In the genomic region with DNA sequence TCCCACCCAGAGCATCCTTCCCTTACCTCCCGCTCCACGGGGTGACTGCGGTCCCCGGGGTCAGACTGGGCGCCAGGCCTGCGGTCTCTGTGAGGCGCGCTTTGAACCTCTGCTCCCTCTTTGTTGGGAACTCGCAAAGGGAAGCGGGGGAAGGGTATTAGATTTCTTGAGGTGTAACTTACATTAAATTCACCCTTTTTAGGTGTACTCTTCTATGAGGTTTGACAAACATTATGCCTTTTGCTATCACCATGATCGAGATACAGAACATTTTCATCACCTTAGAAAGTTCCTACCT, we compare ENCODE assay signal across 8 cellular contexts. TPM values are rescaled to one million over a fixed set of nuclear protein-coding genes. Genes with fewer than 3 reads are reported as not detected.
DNase-seq lines count a peak whose midpoint lies in the region; ATAC-seq and TF ChIP-seq lines count a peak whose summit lies in the region.

No MANE protein-coding gene starts in this region.

- H3K27ac Mint-ChIP-seq in MCF 10A (ENCODE audit: low read depth, unreplicated experiment), result peak overlapping the region; percentile 85

- WGBS in HUES64, result 2% methylated on average over 9 of the region's 11 CpGs

- H3K9me3 ChIP-seq in AG04450 (ENCODE audit: control insufficient read depth, insufficient read depth, low read length) (no peaks in the 10 kb centered on the region), HUES64 (ENCODE audit: insufficient read depth, low read depth, low read length) (peaks cover 5% of the 10 kb centered on the region; the same call in 1 of the 2 replicates), mucosa of stomach (ENCODE audit: control insufficient read depth, low read length) (no peaks in the 10 kb centered on the region)

- no peak for TF ChIP-seq CTCF in AG04450 (IDR thresholded peaks at IDR 0.05; ENCODE audit: low read depth, low read length)
- no peak for TF ChIP-seq CTCF in MCF 10A (IDR thresholded peaks at IDR 0.05; ENCODE audit: unreplicated experiment)

- no peak for DNase-seq in AG04450 (ENCODE audit: low read depth, low spot score)
- DNase-seq in MCF 10A (ENCODE audit: unreplicated experiment), result no peak
- no peak for DNase-seq in LoVo (ENCODE audit: low spot score)
- no peak for DNase-seq in retina

- no peaks in the 10 kb centered on the region for H3K27me3 Mint-ChIP-seq in MCF 10A (ENCODE audit: insufficient read depth, unreplicated experiment)

- H3K27me3 ChIP-seq in AG04450 (ENCODE audit: control insufficient read depth, insufficient read depth, low read length) (no peaks in the 10 kb centered on the region), HUES64 (ENCODE audit: insufficient read depth, low read length) (no peaks in the 10 kb centered on the region), mucosa of stomach (ENCODE audit: control insufficient read depth, insufficient read depth, low read length) (no peaks in the 10 kb centered on the region)

- H3K4me3 Mint-ChIP-seq in MCF 10A (ENCODE audit: unreplicated experiment), result peak overlapping the region; percentile 85

- peak overlapping the region; percentile 91 for H3K9ac ChIP-seq in HUES64 (ENCODE audit: low read depth, low read length)
- peak overlapping the region; percentile 89 for H3K9ac ChIP-seq in mucosa of stomach (ENCODE audit: low read length)

- intact Hi-C loops in MCF 10A (cut with micrococcal nuclease), result loop anchor here (5.0 kb wide), 2 partner anchors 92 to 307 kb away; a partner anchor contains a TSS

- no peaks in the 10 kb centered on the region for H3K9me3 Mint-ChIP-seq in MCF 10A (ENCODE audit: unreplicated experiment)

- H3K36me3 ChIP-seq in HUES64 (ENCODE audit: insufficient read depth, low read length) (peaks cover 23% of the 10 kb centered on the region), mucosa of stomach (ENCODE audit: control insufficient read depth, insufficient read depth, low read length) (no peaks in the 10 kb centered on the region)

- H3K4me1 ChIP-seq in HUES64 (ENCODE audit: insufficient read depth, low read length) (peaks cover 40% of the 10 kb centered on the region), mucosa of stomach (ENCODE audit: control insufficient read depth, insufficient read depth, low read length) (peaks cover 15% of the 10 kb centered on the region)

- peaks cover 10% of the 10 kb centered on the region for H3K36me3 Mint-ChIP-seq in MCF 10A (ENCODE audit: insufficient read depth, unreplicated experiment)

- no TSS peak for BruUV-seq in MCF 10A (replicated peaks; lab: Mats Ljungman, UMichigan)

- peaks cover 26% of the 10 kb centered on the region for H3K4me1 Mint-ChIP-seq in MCF 10A (ENCODE audit: insufficient read depth, unreplicated experiment)

- POLR2A ChIA-PET in AG04450 (lab: Yijun Ruan, JAX) (interaction anchor here (0.6 to 1.3 kb wide), 5 partner anchors 36 to 314 kb away, joined by 3 to 7 read pairs (median 3); a partner anchor contains a TSS), MCF 10A (lab: Yijun Ruan, JAX) (interaction anchor here (0.7 to 2.4 kb wide), 14 partner anchors 9 to 1122 kb away, joined by 3 to 22 read pairs (median 5); a partner anchor contains a TSS)

- ATAC-seq in HG03095 (IDR thresholded peaks at IDR 0.05; ENCODE audit: unreplicated experiment), result no peak
- ATAC-seq in HG02870 (IDR thresholded peaks at IDR 0.05; ENCODE audit: unreplicated experiment), result no peak

- CTCF ChIA-PET in AG04450 (lab: Charles Lee), result interaction anchor here (2.8 to 3.0 kb wide), 2 partner anchors 16 to 342 kb away, joined by 12 to 14 read pairs; no protein-coding TSS in a partner anchor
- CTCF ChIA-PET in MCF 10A (lab: Yijun Ruan, JAX), result interaction anchor here (0.6 to 2.0 kb wide), 7 partner anchors 15 to 1824 kb away, joined by 3 to 11 read pairs (median 4); a partner anchor contains a TSS

- H3K4me3 ChIP-seq in AG04450 (ENCODE audit: low read depth, low read length) (peak overlapping the region; percentile 89), HUES64 (ENCODE audit: low read length) (peak overlapping the region; percentile 80), mucosa of stomach (ENCODE audit: low read length) (peak overlapping the region; percentile 53)

- H3K27ac ChIP-seq in AG04450 (ENCODE audit: low read depth, low read length) (peak overlapping the region; percentile 86), HUES64 (ENCODE audit: low read depth, low read length) (peak overlapping the region; percentile 93)

RNA-seq across cellular contexts. Expression of a gene that starts 0.6 kb away (rescaled TPM):
- 7.0 and 9.8 TPM in 2 replicates for polyA plus RNA-seq in AG04450 (2011; rRNA removed)
- 2.2 and 5.0 TPM in 2 replicates for polyA minus RNA-seq in AG04450 (2011; rRNA and poly(A)+ RNA removed)
- 22.5 TPM for polyA plus RNA-seq in HUES64 (2013, experiment 1 of 2)
- polyA plus RNA-seq in HUES64 (2013, experiment 2 of 2), result 23.6 TPM
- 8.0 and 9.5 TPM in 2 replicates for total RNA-seq in MCF 10A (2022)
